16 cellular contexts compared by ENCODE assay signal in the genomic region with DNA sequence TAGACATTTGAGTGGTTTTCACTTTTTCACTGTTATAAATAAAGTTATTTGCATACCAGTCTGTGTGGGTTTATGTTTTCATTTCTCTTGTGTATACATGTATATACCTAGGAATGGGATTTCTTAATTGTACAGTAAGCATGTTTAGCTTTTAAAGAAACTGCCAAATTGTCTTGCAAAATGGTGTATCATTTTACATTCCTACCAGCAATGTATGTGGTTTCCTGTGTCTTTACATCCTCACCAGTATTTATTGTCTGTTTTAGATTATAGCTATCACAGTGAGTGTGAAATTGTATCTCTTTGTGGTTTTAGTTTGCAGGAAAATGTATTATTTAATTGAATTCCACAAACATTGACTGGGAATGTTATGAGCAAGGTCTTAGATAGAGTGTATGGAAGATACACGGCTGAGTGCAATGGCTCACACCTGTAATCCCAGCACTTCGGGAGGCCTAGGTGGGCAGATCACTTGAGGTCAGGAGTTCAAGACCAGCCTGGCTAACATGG. TPM values are rescaled to one million over a fixed set of nuclear protein-coding genes. Genes with fewer than 3 reads are reported as not detected.
A peak's percentile ranks its signal among the peaks of the same experiment; 100 is the strongest.
DNase-seq lines count a peak whose midpoint lies in the region; ATAC-seq and TF ChIP-seq lines count a peak whose summit lies in the region.
"Had no signal": no experiment of that assay in that cellular context is flagged by ENCODE, and none has a peak within 500 bp of the region (broad histone marks: within the 10 kb centered on the region; RNA-seq: fewer than 3 reads in every experiment).

No MANE protein-coding gene starts in this region.

- H3K9me3 Mint-ChIP-seq in T-cell (no peaks in the 10 kb centered on the region), Calu3 (ENCODE audit: low read depth, unreplicated experiment) (no peaks in the 10 kb centered on the region)
- H3K9me3 Mint-ChIP-seq: WTC11 had no signal

- H3K4me3 ChIP-seq in AG04449 (ENCODE audit: low read depth, low read length) (no peak overlapping the region), epithelial cell of esophagus (ENCODE audit: low read length) (no peak overlapping the region), suprapubic skin (no peak overlapping the region)
- H3K4me3 ChIP-seq: upper lobe of right lung had no signal

- H3K27me3 ChIP-seq in suprapubic skin: no peaks in the 10 kb centered on the region
- H3K27me3 ChIP-seq: BE2C, upper lobe of right lung had no signal

- no peak overlapping the region for H3K4me3 Mint-ChIP-seq in T-cell
- no peak overlapping the region for H3K4me3 Mint-ChIP-seq in Calu3 (ENCODE audit: low read depth, unreplicated experiment)
- H3K4me3 Mint-ChIP-seq: WTC11 had no signal

- TF ChIP-seq CTCF in AG04449 (IDR thresholded peaks at IDR 0.05; ENCODE audit: insufficient read depth, low read length, missing control alignments): no peak
- TF ChIP-seq CTCF in epithelial cell of esophagus (IDR thresholded peaks at IDR 0.05; ENCODE audit: insufficient read depth, low read depth, low read length, missing control alignments): no peak
- no peak for TF ChIP-seq CTCF in Calu3 (IDR thresholded peaks at IDR 0.05; ENCODE audit: unreplicated experiment)
- no peak for TF ChIP-seq CTCF in suprapubic skin (IDR thresholded peaks at IDR 0.05)

- CTCF ChIA-PET in AG04449 (lab: Yijun Ruan, JAX): interaction anchor here (0.6 to 15.2 kb wide), 8 partner anchors 7 to 163 kb away, joined by 3 to 170 read pairs (median 15); a partner anchor contains a TSS
- CTCF ChIA-PET in T-cell (lab: Charles Lee): interaction anchor here (5.5 to 14.4 kb wide), 2 partner anchors 70 to 73 kb away, joined by 49 to 364 read pairs; no protein-coding TSS in a partner anchor
- CTCF ChIA-PET in Calu3 (lab: Charles Lee): interaction anchor here (1.0 kb wide), 1 partner anchor 117 kb away, joined by 4 read pairs; no protein-coding TSS in a partner anchor

- BruUV-seq in Calu3 (replicated peaks; lab: Mats Ljungman, UMichigan): no TSS peak

- H3K27me3 Mint-ChIP-seq in T-cell: no peaks in the 10 kb centered on the region
- no peaks in the 10 kb centered on the region for H3K27me3 Mint-ChIP-seq in Calu3 (ENCODE audit: unreplicated experiment)

- peak; percentile 74 for DNase-seq in AG04449 (ENCODE audit: low read depth, low spot score)
- peak; percentile 21 for DNase-seq in GF-D8 (lab: John Stamatoyannopoulos, UW)
- DNase-seq in T-cell: no peak
- peak; percentile 40 for DNase-seq in epithelial cell of esophagus (ENCODE audit: low read depth)
- DNase-seq in Calu3: no peak
- DNase-seq in suprapubic skin (ENCODE audit: low spot score in 2 of 2): no peak
- DNase-seq in left ventricle myocardium superior: no peak
- DNase-seq: activated T-cell treated with anti-CD3 and anti-CD28 coated beads, Interleukin-2, amount 50 U/mL, for 1 hour; BE2C; hypothalamus; MM.1S; stimulated activated CD4-positive, alpha-beta T cell treated with anti-CD3 and anti-CD28 coated beads, Interleukin-2, amount 100 ng/mL, for 24 hours; upper lobe of right lung had no signal

- H3K9me3 ChIP-seq in suprapubic skin: no peaks in the 10 kb centered on the region
- H3K9me3 ChIP-seq: BE2C, upper lobe of right lung had no signal

- intact Hi-C loops in Calu3 (cut with micrococcal nuclease; ENCODE audit: unreplicated experiment): loop anchor here (10.0 kb wide), 1 partner anchor 153 kb away; no protein-coding TSS in a partner anchor
- intact Hi-C loops in left ventricle myocardium superior (cut with micrococcal nuclease): no loop called here

- H3K36me3 Mint-ChIP-seq in T-cell: peaks cover 23% of the 10 kb centered on the region
- H3K36me3 Mint-ChIP-seq in Calu3 (ENCODE audit: insufficient read depth, unreplicated experiment): no peaks in the 10 kb centered on the region

- peaks cover 19% of the 10 kb centered on the region for H3K36me3 ChIP-seq in suprapubic skin
- H3K36me3 ChIP-seq: BE2C had no signal

- no peak for TF ChIP-seq EP300 in suprapubic skin (IDR thresholded peaks at IDR 0.05)

- TF ChIP-seq POLR2A in suprapubic skin (IDR thresholded peaks at IDR 0.05): no peak

- peak overlapping the region; percentile 58 to 67 for H3K27ac Mint-ChIP-seq in T-cell
- H3K27ac Mint-ChIP-seq in Calu3 (ENCODE audit: unreplicated experiment): no peak overlapping the region
- H3K27ac Mint-ChIP-seq: WTC11 had no signal

- H3K27ac ChIP-seq in suprapubic skin: no peak overlapping the region
- H3K27ac ChIP-seq: upper lobe of right lung had no signal

- 79% methylated on average over 2 of the region's 2 CpGs for WGBS in suprapubic skin

- ATAC-seq in T-cell (replicated peaks in 1 of 4) (no peak), left ventricle myocardium superior (no peak), HG02759 (IDR thresholded peaks at IDR 0.05; ENCODE audit: unreplicated experiment) (no peak)
- ATAC-seq: left lobe of liver, upper lobe of right lung, WTC11 had no signal

- POLR2A ChIA-PET in AG04449 (lab: Yijun Ruan, JAX): no interaction called here
- POLR2A ChIA-PET in T-cell (lab: Charles Lee): no interaction called here

- H3K4me1 Mint-ChIP-seq in T-cell (peaks cover 45 to 69% (median 55%) of the 10 kb centered on the region in 3 donors), Calu3 (ENCODE audit: low read depth, unreplicated experiment) (no peaks in the 10 kb centered on the region)

- H3K4me1 ChIP-seq in suprapubic skin: peaks cover 12% of the 10 kb centered on the region
- H3K4me1 ChIP-seq: BE2C, upper lobe of right lung had no signal

RNA-seq across cellular contexts. Expression of a gene that starts 57.3 kb away (rescaled TPM):
- total RNA-seq in T-cell (100 to 1,000 TPM; 232 to 596 (median 258) TPM), Calu3 (2022) (701 and 705 TPM in 2 replicates), suprapubic skin (100 to 1,000 TPM; 421 to 942 (median 545) TPM), left ventricle myocardium superior (239 TPM)

Comparison
In these comparisons a context has a peak if more than half of its experiments do, and no peak if none do; other contexts are left out.
1. DNase-seq: peak in AG04449 (single experiment), GF-D8 (single experiment) and epithelial cell of esophagus (single experiment); none in T-cell (0 of 34), Calu3 (single experiment), suprapubic skin (0 of 2) and left ventricle myocardium superior (single experiment).